17 cellular contexts compared by ENCODE assay signal in the genomic region with DNA sequence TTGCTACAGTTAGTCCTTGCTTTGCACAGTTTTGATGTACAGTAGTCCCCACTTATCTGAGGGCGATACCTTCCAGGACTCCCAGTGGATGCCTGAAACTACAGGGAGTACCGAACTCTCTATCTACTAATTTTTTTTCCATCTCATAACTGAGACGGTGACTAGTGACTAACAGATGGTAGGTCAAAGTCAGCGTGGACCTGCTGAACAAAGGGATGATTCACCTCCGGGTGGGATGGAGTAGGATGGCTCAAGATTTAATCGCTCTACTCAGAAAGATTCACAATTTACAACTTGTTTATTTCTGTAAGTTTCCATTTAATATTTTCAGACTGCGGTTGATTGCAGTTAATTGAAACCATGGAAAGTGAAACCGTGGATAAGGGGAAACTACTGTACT.
DNase-seq lines count a peak whose midpoint lies in the region; ATAC-seq and TF ChIP-seq lines count a peak whose summit lies in the region.
"Had no signal": no experiment of that assay in that cellular context is flagged by ENCODE, and none has a peak within 500 bp of the region (broad histone marks: within the 10 kb centered on the region; RNA-seq: fewer than 3 reads in every experiment).

No MANE protein-coding gene starts in this region.

- no TSS peak for BruUV-seq in PC-3 (replicated peaks; lab: Mats Ljungman, UMichigan)

- no peaks in the 10 kb centered on the region for H3K27me3 ChIP-seq in PC-3 (ENCODE audit: low read length)
- H3K27me3 ChIP-seq: left lung had no signal

- no peak overlapping the region for H3K4me3 Mint-ChIP-seq in activated CD8-positive, alpha-beta T cell treated with anti-CD3 and anti-CD28 coated beads, Interleukin-2, amount 10 ng/mL, durations not matched to agents 7 days and 5 days
- no peak overlapping the region for H3K4me3 Mint-ChIP-seq in stimulated activated memory B cell treated with anti-CD40 and anti-IgM and Interleukin-4, amounts not matched to agents 10 μg/mL and 1 μg/mL and 100 μg/mL, for 72 hours
- H3K4me3 Mint-ChIP-seq: central memory CD8-positive, alpha-beta T cell; neural crest cell; stimulated activated effector memory CD8-positive, alpha-beta T cell treated with anti-CD3 and anti-CD28 coated beads, Interleukin-12 subunit alpha, Interleukin-12 subunit beta, amount 100 ng/mL, for 72 hours had no signal

- no peaks in the 10 kb centered on the region for H3K79me2 ChIP-seq in PC-3 (ENCODE audit: low read length)

- no peaks in the 10 kb centered on the region for H3K4me1 Mint-ChIP-seq in activated CD8-positive, alpha-beta T cell treated with anti-CD3 and anti-CD28 coated beads, Interleukin-2, amount 10 ng/mL, durations not matched to agents 7 days and 5 days (ENCODE audit: low read depth)
- H3K4me1 Mint-ChIP-seq in stimulated activated memory B cell treated with anti-CD40 and anti-IgM and Interleukin-4, amounts not matched to agents 10 μg/mL and 1 μg/mL and 100 μg/mL, for 72 hours = no peaks in the 10 kb centered on the region
- H3K4me1 Mint-ChIP-seq: central memory CD8-positive, alpha-beta T cell; neural crest cell; stimulated activated effector memory CD8-positive, alpha-beta T cell treated with anti-CD3 and anti-CD28 coated beads, Interleukin-12 subunit alpha, Interleukin-12 subunit beta, amount 100 ng/mL, for 72 hours had no signal

- no peaks in the 10 kb centered on the region for H3K36me3 ChIP-seq in PC-3 (ENCODE audit: low read depth, low read length)
- H3K36me3 ChIP-seq: left lung had no signal

- peak; percentile 42 for DNase-seq in AG08395 (ENCODE audit: low spot score)
- peak; percentile 81 for DNase-seq in ELR (ENCODE audit: low read depth)
- peak; percentile 69 for DNase-seq in PC-3
- DNase-seq in dermis blood vessel endothelial cell = peak; percentile 43
- no peak for DNase-seq in activated CD8-positive, alpha-beta T cell treated with anti-CD3 and anti-CD28 coated beads, Interleukin-2, amount 10 ng/mL, durations not matched to agents 7 days and 5 days
- no peak for DNase-seq in ecto neural progenitor cell (ENCODE audit: low spot score)
- DNase-seq in omental fat pad (ENCODE audit: low spot score) = no peak
- DNase-seq: glutamatergic neuron, left lung, NCI-H1694 treated with DMSO at 0.1 percent for 48 hours, NCI-H345, T-helper 9 cell had no signal

- CTCF ChIA-PET in PC-3 (lab: Charles Lee) = no interaction called here
- CTCF ChIA-PET in activated CD8-positive, alpha-beta T cell treated with anti-CD3 and anti-CD28 coated beads, Interleukin-2, amount 10 ng/mL, durations not matched to agents 7 days and 5 days (lab: Charles Lee) = no interaction called here

- no peaks in the 10 kb centered on the region for H3K9me3 Mint-ChIP-seq in activated CD8-positive, alpha-beta T cell treated with anti-CD3 and anti-CD28 coated beads, Interleukin-2, amount 10 ng/mL, durations not matched to agents 7 days and 5 days (ENCODE audit: insufficient read depth)
- no peaks in the 10 kb centered on the region for H3K9me3 Mint-ChIP-seq in stimulated activated memory B cell treated with anti-CD40 and anti-IgM and Interleukin-4, amounts not matched to agents 10 μg/mL and 1 μg/mL and 100 μg/mL, for 72 hours
- H3K9me3 Mint-ChIP-seq: central memory CD8-positive, alpha-beta T cell; stimulated activated effector memory CD8-positive, alpha-beta T cell treated with anti-CD3 and anti-CD28 coated beads, Interleukin-12 subunit alpha, Interleukin-12 subunit beta, amount 100 ng/mL, for 72 hours had no signal

- H4K20me1 ChIP-seq in PC-3 (ENCODE audit: low read length) = no peaks in the 10 kb centered on the region

- intact Hi-C loops in PC-3 (cut with micrococcal nuclease) = no loop called here

- peak overlapping the region; percentile 37; the same call in 1 of the 2 replicates for H3K4me2 ChIP-seq in PC-3 (ENCODE audit: low read length)

- POLR2A ChIA-PET in PC-3 (lab: Charles Lee; ENCODE audit: unreplicated experiment) = no interaction called here
- POLR2A ChIA-PET in activated CD8-positive, alpha-beta T cell treated with anti-CD3 and anti-CD28 coated beads, Interleukin-2, amount 10 ng/mL, durations not matched to agents 7 days and 5 days (lab: Charles Lee) = no interaction called here

- no peaks in the 10 kb centered on the region for H3K27me3 Mint-ChIP-seq in activated CD8-positive, alpha-beta T cell treated with anti-CD3 and anti-CD28 coated beads, Interleukin-2, amount 10 ng/mL, durations not matched to agents 7 days and 5 days (ENCODE audit: low read depth)
- no peaks in the 10 kb centered on the region for H3K27me3 Mint-ChIP-seq in stimulated activated memory B cell treated with anti-CD40 and anti-IgM and Interleukin-4, amounts not matched to agents 10 μg/mL and 1 μg/mL and 100 μg/mL, for 72 hours
- H3K27me3 Mint-ChIP-seq: central memory CD8-positive, alpha-beta T cell had no signal

- TF ChIP-seq CTCF in PC-3 (conservative IDR thresholded peaks at IDR 0.05; ENCODE audit: low read depth, low read length) (no peak), omental fat pad (IDR thresholded peaks at IDR 0.05) (no peak)

- H3K36me3 Mint-ChIP-seq in activated CD8-positive, alpha-beta T cell treated with anti-CD3 and anti-CD28 coated beads, Interleukin-2, amount 10 ng/mL, durations not matched to agents 7 days and 5 days (ENCODE audit: low read depth) = no peaks in the 10 kb centered on the region
- H3K36me3 Mint-ChIP-seq in stimulated activated memory B cell treated with anti-CD40 and anti-IgM and Interleukin-4, amounts not matched to agents 10 μg/mL and 1 μg/mL and 100 μg/mL, for 72 hours = no peaks in the 10 kb centered on the region
- H3K36me3 Mint-ChIP-seq: stimulated activated effector memory CD8-positive, alpha-beta T cell treated with anti-CD3 and anti-CD28 coated beads, Interleukin-12 subunit alpha, Interleukin-12 subunit beta, amount 100 ng/mL, for 72 hours had no signal

- H3K27ac ChIP-seq in PC-3 (ENCODE audit: low read length) = peak overlapping the region; percentile 50
- H3K27ac ChIP-seq: left lung had no signal

- peak overlapping the region; percentile 31; the same call in 1 of the 2 replicates for H2AFZ ChIP-seq in PC-3 (ENCODE audit: low read length)

- H3K9me2 ChIP-seq in PC-3 (replicated peaks; ENCODE audit: low read length) = no peaks in the 10 kb centered on the region

- H3K9me3 ChIP-seq in PC-3 (ENCODE audit: low read length) = no peaks in the 10 kb centered on the region
- H3K9me3 ChIP-seq: left lung had no signal

- peak; percentile 89 for ATAC-seq in PC-3
- no peak for ATAC-seq in activated CD8-positive, alpha-beta T cell treated with anti-CD3 and anti-CD28 coated beads, Interleukin-2, amount 10 ng/mL, durations not matched to agents 7 days and 5 days
- ATAC-seq in stimulated activated memory B cell treated with anti-CD40 and anti-IgM and Interleukin-4, amounts not matched to agents 10 μg/mL and 1 μg/mL and 100 μg/mL, for 72 hours = no peak
- no peak for ATAC-seq in omental fat pad (ENCODE audit: low FRiP score)
- ATAC-seq: left lung; Panc1; stimulated activated effector memory CD8-positive, alpha-beta T cell treated with anti-CD3 and anti-CD28 coated beads, Interleukin-12 subunit alpha, Interleukin-12 subunit beta, amount 100 ng/mL, for 72 hours had no signal

- no peak overlapping the region for H3K9ac ChIP-seq in PC-3 (ENCODE audit: low read length)

- no peak overlapping the region for H3K27ac Mint-ChIP-seq in activated CD8-positive, alpha-beta T cell treated with anti-CD3 and anti-CD28 coated beads, Interleukin-2, amount 10 ng/mL, durations not matched to agents 7 days and 5 days
- no peak overlapping the region for H3K27ac Mint-ChIP-seq in stimulated activated memory B cell treated with anti-CD40 and anti-IgM and Interleukin-4, amounts not matched to agents 10 μg/mL and 1 μg/mL and 100 μg/mL, for 72 hours
- H3K27ac Mint-ChIP-seq: stimulated activated effector memory CD8-positive, alpha-beta T cell treated with anti-CD3 and anti-CD28 coated beads, Interleukin-12 subunit alpha, Interleukin-12 subunit beta, amount 100 ng/mL, for 72 hours had no signal

- peaks cover 5% of the 10 kb centered on the region for H3K4me1 ChIP-seq in PC-3 (ENCODE audit: insufficient read depth, low read length)
- H3K4me1 ChIP-seq: left lung had no signal

- no peaks in the 10 kb centered on the region for H3F3A ChIP-seq in PC-3 (ENCODE audit: low read length, unreplicated experiment)

- H3K4me3 ChIP-seq in PC-3 (ENCODE audit: low read length) = no peak overlapping the region
- H3K4me3 ChIP-seq: left lung had no signal

Comparison
In these comparisons a context has a peak if more than half of its experiments do, and no peak if none do; other contexts are left out.
1. DNase-seq: peak in AG08395 (single experiment), ELR (single experiment), PC-3 (single experiment) and dermis blood vessel endothelial cell (single experiment); none in activated CD8-positive, alpha-beta T cell treated with anti-CD3 and anti-CD28 coated beads, Interleukin-2, amount 10 ng/mL, durations not matched to agents 7 days and 5 days (single experiment), ecto neural progenitor cell (single experiment) and omental fat pad (single experiment).